Comparison of ENCODE assay signal across 1 cellular context in the genomic region with DNA sequence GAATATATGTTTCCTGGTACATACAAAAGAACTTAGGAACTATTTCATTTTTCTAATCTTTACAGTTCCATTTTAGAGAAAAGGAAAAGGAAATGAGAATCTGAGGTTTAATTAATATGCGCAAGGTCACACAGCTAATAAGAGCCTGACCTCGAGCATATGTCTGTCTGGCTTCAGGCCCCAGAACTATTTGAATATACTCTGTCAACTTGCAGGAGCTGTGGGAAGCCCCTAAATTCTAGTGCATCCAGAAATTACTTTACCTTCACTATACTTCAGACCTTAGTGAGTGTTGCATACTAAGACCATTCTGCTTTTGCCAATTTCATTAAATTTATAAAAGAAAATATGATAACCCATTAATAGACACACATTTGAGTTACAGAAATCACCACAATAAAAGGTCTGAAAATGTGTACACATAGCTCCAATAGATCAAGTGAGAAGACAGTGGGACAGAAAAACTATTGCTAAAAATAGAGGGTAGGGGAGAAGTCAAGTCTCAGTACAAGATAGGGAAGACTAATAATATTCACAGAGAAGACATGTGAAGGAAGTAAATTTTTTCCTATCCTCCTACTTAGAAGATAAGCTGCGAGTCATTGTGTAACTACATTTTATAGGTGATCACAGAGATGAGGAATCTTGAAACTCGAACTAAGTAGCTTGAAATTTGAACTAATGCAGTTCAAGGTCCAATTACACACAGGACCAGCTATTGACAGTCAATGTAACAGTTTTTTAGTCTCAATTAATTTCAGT.
TF ChIP-seq lines count a peak whose summit lies in the region.

No MANE protein-coding gene starts in this region.

TF ChIP-seq in GM23338, 12 proteins besides CTCF, POLR2A, EP300 and RAD21:
- TF ChIP-seq, protein P1, sequence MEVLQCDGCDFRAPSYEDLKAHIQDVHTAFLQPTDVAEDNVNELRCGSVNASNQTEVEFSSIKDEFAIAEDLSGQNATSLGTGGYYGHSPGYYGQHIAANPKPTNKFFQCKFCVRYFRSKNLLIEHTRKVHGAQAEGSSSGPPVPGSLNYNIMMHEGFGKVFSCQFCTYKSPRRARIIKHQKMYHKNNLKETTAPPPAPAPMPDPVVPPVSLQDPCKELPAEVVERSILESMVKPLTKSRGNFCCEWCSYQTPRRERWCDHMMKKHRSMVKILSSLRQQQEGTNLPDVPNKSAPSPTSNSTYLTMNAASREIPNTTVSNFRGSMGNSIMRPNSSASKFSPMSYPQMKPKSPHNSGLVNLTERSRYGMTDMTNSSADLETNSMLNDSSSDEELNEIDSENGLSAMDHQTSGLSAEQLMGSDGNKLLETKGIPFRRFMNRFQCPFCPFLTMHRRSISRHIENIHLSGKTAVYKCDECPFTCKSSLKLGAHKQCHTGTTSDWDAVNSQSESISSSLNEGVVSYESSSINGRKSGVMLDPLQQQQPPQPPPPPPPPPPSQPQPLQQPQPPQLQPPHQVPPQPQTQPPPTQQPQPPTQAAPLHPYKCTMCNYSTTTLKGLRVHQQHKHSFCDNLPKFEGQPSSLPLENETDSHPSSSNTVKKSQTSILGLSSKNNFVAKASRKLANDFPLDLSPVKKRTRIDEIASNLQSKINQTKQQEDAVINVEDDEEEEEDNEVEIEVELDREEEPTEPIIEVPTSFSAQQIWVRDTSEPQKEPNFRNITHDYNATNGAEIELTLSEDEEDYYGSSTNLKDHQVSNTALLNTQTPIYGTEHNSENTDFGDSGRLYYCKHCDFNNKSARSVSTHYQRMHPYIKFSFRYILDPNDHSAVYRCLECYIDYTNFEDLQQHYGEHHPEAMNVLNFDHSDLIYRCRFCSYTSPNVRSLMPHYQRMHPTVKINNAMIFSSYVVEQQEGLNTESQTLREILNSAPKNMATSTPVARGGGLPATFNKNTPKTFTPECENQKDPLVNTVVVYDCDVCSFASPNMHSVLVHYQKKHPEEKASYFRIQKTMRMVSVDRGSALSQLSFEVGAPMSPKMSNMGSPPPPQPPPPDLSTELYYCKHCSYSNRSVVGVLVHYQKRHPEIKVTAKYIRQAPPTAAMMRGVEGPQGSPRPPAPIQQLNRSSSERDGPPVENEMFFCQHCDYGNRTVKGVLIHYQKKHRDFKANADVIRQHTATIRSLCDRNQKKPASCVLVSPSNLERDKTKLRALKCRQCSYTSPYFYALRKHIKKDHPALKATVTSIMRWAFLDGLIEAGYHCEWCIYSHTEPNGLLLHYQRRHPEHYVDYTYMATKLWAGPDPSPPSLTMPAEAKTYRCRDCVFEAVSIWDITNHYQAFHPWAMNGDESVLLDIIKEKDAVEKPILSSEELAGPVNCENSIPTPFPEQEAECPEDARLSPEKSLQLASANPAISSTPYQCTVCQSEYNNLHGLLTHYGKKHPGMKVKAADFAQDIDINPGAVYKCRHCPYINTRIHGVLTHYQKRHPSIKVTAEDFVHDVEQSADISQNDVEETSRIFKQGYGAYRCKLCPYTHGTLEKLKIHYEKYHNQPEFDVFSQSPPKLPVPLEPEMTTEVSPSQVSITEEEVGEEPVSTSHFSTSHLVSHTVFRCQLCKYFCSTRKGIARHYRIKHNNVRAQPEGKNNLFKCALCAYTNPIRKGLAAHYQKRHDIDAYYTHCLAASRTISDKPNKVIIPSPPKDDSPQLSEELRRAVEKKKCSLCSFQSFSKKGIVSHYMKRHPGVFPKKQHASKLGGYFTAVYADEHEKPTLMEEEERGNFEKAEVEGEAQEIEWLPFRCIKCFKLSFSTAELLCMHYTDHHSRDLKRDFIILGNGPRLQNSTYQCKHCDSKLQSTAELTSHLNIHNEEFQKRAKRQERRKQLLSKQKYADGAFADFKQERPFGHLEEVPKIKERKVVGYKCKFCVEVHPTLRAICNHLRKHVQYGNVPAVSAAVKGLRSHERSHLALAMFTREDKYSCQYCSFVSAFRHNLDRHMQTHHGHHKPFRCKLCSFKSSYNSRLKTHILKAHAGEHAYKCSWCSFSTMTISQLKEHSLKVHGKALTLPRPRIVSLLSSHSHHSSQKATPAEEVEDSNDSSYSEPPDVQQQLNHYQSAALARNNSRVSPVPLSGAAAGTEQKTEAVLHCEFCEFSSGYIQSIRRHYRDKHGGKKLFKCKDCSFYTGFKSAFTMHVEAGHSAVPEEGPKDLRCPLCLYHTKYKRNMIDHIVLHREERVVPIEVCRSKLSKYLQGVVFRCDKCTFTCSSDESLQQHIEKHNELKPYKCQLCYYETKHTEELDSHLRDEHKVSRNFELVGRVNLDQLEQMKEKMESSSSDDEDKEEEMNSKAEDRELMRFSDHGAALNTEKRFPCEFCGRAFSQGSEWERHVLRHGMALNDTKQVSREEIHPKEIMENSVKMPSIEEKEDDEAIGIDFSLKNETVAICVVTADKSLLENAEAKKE (CRISPR knock-in tag; IDR thresholded peaks at IDR 0.05): no peak
- TF ChIP-seq NANOG (IDR thresholded peaks at IDR 0.05; ENCODE audit: borderline replicate concordance) (no peak), ZNF114 (CRISPR knock-in tag; IDR thresholded peaks at IDR 0.05) (no peak), EZH2 (IDR thresholded peaks at IDR 0.05; ENCODE audit: low read depth, unreplicated experiment) (no peak), JUNB (IDR thresholded peaks at IDR 0.05; ENCODE audit: unreplicated experiment) (no peak), STAT1 (IDR thresholded peaks at IDR 0.05; ENCODE audit: unreplicated experiment) (no peak), CREB1 (CRISPR knock-in tag; IDR thresholded peaks at IDR 0.05; ENCODE audit: low read depth) (no peak), EZH2phosphoT487 (IDR thresholded peaks at IDR 0.05; ENCODE audit: unreplicated experiment) (no peak), ZNF331 (CRISPR knock-in tag; IDR thresholded peaks at IDR 0.05; ENCODE audit: low read depth) (no peak), POLR2AphosphoS5 (IDR thresholded peaks at IDR 0.05; ENCODE audit: low read depth) (no peak)
- TF ChIP-seq, protein P2, sequence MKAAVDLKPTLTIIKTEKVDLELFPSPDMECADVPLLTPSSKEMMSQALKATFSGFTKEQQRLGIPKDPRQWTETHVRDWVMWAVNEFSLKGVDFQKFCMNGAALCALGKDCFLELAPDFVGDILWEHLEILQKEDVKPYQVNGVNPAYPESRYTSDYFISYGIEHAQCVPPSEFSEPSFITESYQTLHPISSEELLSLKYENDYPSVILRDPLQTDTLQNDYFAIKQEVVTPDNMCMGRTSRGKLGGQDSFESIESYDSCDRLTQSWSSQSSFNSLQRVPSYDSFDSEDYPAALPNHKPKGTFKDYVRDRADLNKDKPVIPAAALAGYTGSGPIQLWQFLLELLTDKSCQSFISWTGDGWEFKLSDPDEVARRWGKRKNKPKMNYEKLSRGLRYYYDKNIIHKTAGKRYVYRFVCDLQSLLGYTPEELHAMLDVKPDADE (IDR thresholded peaks at IDR 0.05): no peak
- TF ChIP-seq, protein P3, sequence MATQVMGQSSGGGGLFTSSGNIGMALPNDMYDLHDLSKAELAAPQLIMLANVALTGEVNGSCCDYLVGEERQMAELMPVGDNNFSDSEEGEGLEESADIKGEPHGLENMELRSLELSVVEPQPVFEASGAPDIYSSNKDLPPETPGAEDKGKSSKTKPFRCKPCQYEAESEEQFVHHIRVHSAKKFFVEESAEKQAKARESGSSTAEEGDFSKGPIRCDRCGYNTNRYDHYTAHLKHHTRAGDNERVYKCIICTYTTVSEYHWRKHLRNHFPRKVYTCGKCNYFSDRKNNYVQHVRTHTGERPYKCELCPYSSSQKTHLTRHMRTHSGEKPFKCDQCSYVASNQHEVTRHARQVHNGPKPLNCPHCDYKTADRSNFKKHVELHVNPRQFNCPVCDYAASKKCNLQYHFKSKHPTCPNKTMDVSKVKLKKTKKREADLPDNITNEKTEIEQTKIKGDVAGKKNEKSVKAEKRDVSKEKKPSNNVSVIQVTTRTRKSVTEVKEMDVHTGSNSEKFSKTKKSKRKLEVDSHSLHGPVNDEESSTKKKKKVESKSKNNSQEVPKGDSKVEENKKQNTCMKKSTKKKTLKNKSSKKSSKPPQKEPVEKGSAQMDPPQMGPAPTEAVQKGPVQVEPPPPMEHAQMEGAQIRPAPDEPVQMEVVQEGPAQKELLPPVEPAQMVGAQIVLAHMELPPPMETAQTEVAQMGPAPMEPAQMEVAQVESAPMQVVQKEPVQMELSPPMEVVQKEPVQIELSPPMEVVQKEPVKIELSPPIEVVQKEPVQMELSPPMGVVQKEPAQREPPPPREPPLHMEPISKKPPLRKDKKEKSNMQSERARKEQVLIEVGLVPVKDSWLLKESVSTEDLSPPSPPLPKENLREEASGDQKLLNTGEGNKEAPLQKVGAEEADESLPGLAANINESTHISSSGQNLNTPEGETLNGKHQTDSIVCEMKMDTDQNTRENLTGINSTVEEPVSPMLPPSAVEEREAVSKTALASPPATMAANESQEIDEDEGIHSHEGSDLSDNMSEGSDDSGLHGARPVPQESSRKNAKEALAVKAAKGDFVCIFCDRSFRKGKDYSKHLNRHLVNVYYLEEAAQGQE (IDR thresholded peaks at IDR 0.05; ENCODE audit: unreplicated experiment): no peak
